Comparison of ENCODE assay signal across 1 cellular context in genomic region chr5:115841382-115842088, GRCh38.
TF ChIP-seq lines count a peak whose summit lies in the region.

Gene AP3S1 (plus strand): TSS chr5:115841935. CDS start chr5:115842038, 103 bp downstream.
Gene ATG12 (minus strand): TSS chr5:115841565. CDS start chr5:115841552, 13 bp downstream.

TF ChIP-seq in GM12878, 131 proteins besides CTCF, POLR2A, EP300 and RAD21 (continued from another document and continues in another):
- TF ChIP-seq SPI1 (IDR thresholded peaks at IDR 0.05; ENCODE audit: borderline replicate concordance, insufficient read depth, low read depth, low read length) (peak; percentile 84), ZBED1 (IDR thresholded peaks at IDR 0.05; ENCODE audit: borderline replicate concordance) (peak; percentile 85), MTA2 (IDR thresholded peaks at IDR 0.05; ENCODE audit: low read depth) (peak; percentile 58), MXI1 (IDR thresholded peaks at IDR 0.05; ENCODE audit: low read depth, low read length) (peak; percentile 82; the same call in 1 of the 2 replicates), RAD51 (IDR thresholded peaks at IDR 0.05) (0 out of 2 replicates have a peak, but pooled peaks have one; percentile 41), BACH1 (IDR thresholded peaks at IDR 0.05; ENCODE audit: borderline replicate concordance) (peak; percentile 57), E2F8 (IDR thresholded peaks at IDR 0.05; ENCODE audit: low read depth, partially characterized antibody) (peak; percentile 65), HDGF (IDR thresholded peaks at IDR 0.05) (peak; percentile 79; the same call in 1 of the 2 replicates), JUND (IDR thresholded peaks at IDR 0.05; ENCODE audit: low read depth, low read length) (peak; percentile 85), TCF12 (IDR thresholded peaks at IDR 0.05; ENCODE audit: low read depth, low read length) (peak; percentile 63), ZNF207 (IDR thresholded peaks at IDR 0.05; ENCODE audit: borderline replicate concordance) (peak; percentile 91), SP1 (IDR thresholded peaks at IDR 0.05; ENCODE audit: low read depth, low read length) (peak; percentile 83), BCLAF1 (IDR thresholded peaks at IDR 0.05) (peak; percentile 81), KDM1A (IDR thresholded peaks at IDR 0.05; ENCODE audit: borderline replicate concordance) (no peak), CBX5 (IDR thresholded peaks at IDR 0.05; ENCODE audit: low read depth) (peak; percentile 77), ZZZ3 (IDR thresholded peaks at IDR 0.05; ENCODE audit: control insufficient read depth, insufficient read length, low read depth) (no peak), DPF2 (IDR thresholded peaks at IDR 0.05) (no peak; the same call in 1 of the 2 replicates), CREM (IDR thresholded peaks at IDR 0.05; ENCODE audit: low read depth) (peak; percentile 89), SMAD1 (IDR thresholded peaks at IDR 0.05; ENCODE audit: low read depth, partially characterized antibody) (peak; percentile 65), SUZ12 (IDR thresholded peaks at IDR 0.05; ENCODE audit: unreplicated experiment) (no peak), IKZF2 (IDR thresholded peaks at IDR 0.05) (peak in 1 of 2 experiments; percentile 51; a peak in 1 of 4 replicates), POLR2AphosphoS5 (IDR thresholded peaks at IDR 0.05; ENCODE audit: low read length) (peak; percentile 94), PML (IDR thresholded peaks at IDR 0.05; ENCODE audit: low read length) (peak; percentile 94), SIN3A (IDR thresholded peaks at IDR 0.05; ENCODE audit: low read depth, low read length) (peak; percentile 78; the same call in 1 of the 2 replicates), MTA3 (IDR thresholded peaks at IDR 0.05; ENCODE audit: borderline replicate concordance, low read length) (no peak), CHD1 (IDR thresholded peaks at IDR 0.05; ENCODE audit: low read depth, low read length) (peak; percentile 77; the same call in 1 of the 2 replicates), SUPT20H (IDR thresholded peaks at IDR 0.05; ENCODE audit: borderline replicate concordance, control insufficient read depth, low read depth, low read length) (no peak), ESRRA (IDR thresholded peaks at IDR 0.05; ENCODE audit: low read length) (no peak), LARP7 (IDR thresholded peaks at IDR 0.05) (no peak), ZNF622 (IDR thresholded peaks at IDR 0.05) (no peak)
- TF ChIP-seq, protein P1, sequence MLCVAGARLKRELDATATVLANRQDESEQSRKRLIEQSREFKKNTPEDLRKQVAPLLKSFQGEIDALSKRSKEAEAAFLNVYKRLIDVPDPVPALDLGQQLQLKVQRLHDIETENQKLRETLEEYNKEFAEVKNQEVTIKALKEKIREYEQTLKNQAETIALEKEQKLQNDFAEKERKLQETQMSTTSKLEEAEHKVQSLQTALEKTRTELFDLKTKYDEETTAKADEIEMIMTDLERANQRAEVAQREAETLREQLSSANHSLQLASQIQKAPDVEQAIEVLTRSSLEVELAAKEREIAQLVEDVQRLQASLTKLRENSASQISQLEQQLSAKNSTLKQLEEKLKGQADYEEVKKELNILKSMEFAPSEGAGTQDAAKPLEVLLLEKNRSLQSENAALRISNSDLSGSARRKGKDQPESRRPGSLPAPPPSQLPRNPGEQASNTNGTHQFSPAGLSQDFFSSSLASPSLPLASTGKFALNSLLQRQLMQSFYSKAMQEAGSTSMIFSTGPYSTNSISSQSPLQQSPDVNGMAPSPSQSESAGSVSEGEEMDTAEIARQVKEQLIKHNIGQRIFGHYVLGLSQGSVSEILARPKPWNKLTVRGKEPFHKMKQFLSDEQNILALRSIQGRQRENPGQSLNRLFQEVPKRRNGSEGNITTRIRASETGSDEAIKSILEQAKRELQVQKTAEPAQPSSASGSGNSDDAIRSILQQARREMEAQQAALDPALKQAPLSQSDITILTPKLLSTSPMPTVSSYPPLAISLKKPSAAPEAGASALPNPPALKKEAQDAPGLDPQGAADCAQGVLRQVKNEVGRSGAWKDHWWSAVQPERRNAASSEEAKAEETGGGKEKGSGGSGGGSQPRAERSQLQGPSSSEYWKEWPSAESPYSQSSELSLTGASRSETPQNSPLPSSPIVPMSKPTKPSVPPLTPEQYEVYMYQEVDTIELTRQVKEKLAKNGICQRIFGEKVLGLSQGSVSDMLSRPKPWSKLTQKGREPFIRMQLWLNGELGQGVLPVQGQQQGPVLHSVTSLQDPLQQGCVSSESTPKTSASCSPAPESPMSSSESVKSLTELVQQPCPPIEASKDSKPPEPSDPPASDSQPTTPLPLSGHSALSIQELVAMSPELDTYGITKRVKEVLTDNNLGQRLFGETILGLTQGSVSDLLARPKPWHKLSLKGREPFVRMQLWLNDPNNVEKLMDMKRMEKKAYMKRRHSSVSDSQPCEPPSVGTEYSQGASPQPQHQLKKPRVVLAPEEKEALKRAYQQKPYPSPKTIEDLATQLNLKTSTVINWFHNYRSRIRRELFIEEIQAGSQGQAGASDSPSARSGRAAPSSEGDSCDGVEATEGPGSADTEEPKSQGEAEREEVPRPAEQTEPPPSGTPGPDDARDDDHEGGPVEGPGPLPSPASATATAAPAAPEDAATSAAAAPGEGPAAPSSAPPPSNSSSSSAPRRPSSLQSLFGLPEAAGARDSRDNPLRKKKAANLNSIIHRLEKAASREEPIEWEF (IDR thresholded peaks at IDR 0.05; ENCODE audit: insufficient replicate concordance, low read depth, low read length) = peak; percentile 63
- TF ChIP-seq, protein P2, sequence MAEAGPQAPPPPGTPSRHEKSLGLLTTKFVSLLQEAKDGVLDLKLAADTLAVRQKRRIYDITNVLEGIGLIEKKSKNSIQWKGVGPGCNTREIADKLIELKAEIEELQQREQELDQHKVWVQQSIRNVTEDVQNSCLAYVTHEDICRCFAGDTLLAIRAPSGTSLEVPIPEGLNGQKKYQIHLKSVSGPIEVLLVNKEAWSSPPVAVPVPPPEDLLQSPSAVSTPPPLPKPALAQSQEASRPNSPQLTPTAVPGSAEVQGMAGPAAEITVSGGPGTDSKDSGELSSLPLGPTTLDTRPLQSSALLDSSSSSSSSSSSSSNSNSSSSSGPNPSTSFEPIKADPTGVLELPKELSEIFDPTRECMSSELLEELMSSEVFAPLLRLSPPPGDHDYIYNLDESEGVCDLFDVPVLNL (IDR thresholded peaks at IDR 0.05; ENCODE audit: low read depth, low read length) = no peak
- TF ChIP-seq, protein P3, sequence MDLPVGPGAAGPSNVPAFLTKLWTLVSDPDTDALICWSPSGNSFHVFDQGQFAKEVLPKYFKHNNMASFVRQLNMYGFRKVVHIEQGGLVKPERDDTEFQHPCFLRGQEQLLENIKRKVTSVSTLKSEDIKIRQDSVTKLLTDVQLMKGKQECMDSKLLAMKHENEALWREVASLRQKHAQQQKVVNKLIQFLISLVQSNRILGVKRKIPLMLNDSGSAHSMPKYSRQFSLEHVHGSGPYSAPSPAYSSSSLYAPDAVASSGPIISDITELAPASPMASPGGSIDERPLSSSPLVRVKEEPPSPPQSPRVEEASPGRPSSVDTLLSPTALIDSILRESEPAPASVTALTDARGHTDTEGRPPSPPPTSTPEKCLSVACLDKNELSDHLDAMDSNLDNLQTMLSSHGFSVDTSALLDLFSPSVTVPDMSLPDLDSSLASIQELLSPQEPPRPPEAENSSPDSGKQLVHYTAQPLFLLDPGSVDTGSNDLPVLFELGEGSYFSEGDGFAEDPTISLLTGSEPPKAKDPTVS (IDR thresholded peaks at IDR 0.05; ENCODE audit: low read depth, low read length) = no peak
- TF ChIP-seq, protein P4, sequence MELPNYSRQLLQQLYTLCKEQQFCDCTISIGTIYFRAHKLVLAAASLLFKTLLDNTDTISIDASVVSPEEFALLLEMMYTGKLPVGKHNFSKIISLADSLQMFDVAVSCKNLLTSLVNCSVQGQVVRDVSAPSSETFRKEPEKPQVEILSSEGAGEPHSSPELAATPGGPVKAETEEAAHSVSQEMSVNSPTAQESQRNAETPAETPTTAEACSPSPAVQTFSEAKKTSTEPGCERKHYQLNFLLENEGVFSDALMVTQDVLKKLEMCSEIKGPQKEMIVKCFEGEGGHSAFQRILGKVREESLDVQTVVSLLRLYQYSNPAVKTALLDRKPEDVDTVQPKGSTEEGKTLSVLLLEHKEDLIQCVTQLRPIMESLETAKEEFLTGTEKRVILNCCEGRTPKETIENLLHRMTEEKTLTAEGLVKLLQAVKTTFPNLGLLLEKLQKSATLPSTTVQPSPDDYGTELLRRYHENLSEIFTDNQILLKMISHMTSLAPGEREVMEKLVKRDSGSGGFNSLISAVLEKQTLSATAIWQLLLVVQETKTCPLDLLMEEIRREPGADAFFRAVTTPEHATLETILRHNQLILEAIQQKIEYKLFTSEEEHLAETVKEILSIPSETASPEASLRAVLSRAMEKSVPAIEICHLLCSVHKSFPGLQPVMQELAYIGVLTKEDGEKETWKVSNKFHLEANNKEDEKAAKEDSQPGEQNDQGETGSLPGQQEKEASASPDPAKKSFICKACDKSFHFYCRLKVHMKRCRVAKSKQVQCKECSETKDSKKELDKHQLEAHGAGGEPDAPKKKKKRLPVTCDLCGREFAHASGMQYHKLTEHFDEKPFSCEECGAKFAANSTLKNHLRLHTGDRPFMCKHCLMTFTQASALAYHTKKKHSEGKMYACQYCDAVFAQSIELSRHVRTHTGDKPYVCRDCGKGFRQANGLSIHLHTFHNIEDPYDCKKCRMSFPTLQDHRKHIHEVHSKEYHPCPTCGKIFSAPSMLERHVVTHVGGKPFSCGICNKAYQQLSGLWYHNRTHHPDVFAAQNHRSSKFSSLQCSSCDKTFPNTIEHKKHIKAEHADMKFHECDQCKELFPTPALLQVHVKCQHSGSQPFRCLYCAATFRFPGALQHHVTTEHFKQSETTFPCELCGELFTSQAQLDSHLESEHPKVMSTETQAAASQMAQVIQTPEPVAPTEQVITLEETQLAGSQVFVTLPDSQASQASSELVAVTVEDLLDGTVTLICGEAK (IDR thresholded peaks at IDR 0.05; ENCODE audit: borderline replicate concordance) = peak; percentile 82
- TF ChIP-seq, protein P5, sequence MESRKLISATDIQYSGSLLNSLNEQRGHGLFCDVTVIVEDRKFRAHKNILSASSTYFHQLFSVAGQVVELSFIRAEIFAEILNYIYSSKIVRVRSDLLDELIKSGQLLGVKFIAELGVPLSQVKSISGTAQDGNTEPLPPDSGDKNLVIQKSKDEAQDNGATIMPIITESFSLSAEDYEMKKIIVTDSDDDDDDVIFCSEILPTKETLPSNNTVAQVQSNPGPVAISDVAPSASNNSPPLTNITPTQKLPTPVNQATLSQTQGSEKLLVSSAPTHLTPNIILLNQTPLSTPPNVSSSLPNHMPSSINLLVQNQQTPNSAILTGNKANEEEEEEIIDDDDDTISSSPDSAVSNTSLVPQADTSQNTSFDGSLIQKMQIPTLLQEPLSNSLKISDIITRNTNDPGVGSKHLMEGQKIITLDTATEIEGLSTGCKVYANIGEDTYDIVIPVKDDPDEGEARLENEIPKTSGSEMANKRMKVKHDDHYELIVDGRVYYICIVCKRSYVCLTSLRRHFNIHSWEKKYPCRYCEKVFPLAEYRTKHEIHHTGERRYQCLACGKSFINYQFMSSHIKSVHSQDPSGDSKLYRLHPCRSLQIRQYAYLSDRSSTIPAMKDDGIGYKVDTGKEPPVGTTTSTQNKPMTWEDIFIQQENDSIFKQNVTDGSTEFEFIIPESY (IDR thresholded peaks at IDR 0.05) = no peak
